1 cellular context compared by ENCODE assay signal in genomic region chr1:117059678-117060440, GRCh38.
A peak's percentile ranks its signal among the peaks of the same experiment; 100 is the strongest.
TF ChIP-seq lines count a peak whose summit lies in the region.

TSS of gene TTF2 (plus strand) at chr1:117060326. CDS start at chr1:117060347, 21 bp downstream.

TF ChIP-seq in HepG2, 621 proteins besides CTCF, POLR2A, EP300 and RAD21 (continued from another document and continues in another):
- TF ChIP-seq ZNF646 (CRISPR knock-in tag; IDR thresholded peaks at IDR 0.05) (no peak), RBAK (CRISPR knock-in tag; IDR thresholded peaks at IDR 0.05) (no peak), ZXDC (CRISPR knock-in tag; IDR thresholded peaks at IDR 0.05) (no peak), TOE1 (CRISPR knock-in tag; IDR thresholded peaks at IDR 0.05) (no peak), TMF1 (CRISPR knock-in tag; IDR thresholded peaks at IDR 0.05; ENCODE audit: low read depth) (no peak), ZNF460 (CRISPR knock-in tag; IDR thresholded peaks at IDR 0.05; ENCODE audit: borderline replicate concordance) (no peak), ZNF607 (CRISPR knock-in tag; IDR thresholded peaks at IDR 0.05; ENCODE audit: borderline replicate concordance) (no peak), ZNF629 (CRISPR knock-in tag; conservative IDR thresholded peaks at IDR 0.05) (no peak), ZSCAN22 (CRISPR knock-in tag; IDR thresholded peaks at IDR 0.05) (no peak), ZNF121 (CRISPR knock-in tag; IDR thresholded peaks at IDR 0.05) (no peak), RERE (CRISPR knock-in tag; IDR thresholded peaks at IDR 0.05; ENCODE audit: low read depth) (no peak), ZFP62 (CRISPR knock-in tag; IDR thresholded peaks at IDR 0.05) (no peak), LRRFIP1 (CRISPR knock-in tag; conservative IDR thresholded peaks at IDR 0.05) (no peak), KMT2A (CRISPR knock-in tag; IDR thresholded peaks at IDR 0.05) (no peak; the same call in none of the 2 replicates), RARG (CRISPR knock-in tag; IDR thresholded peaks at IDR 0.05; ENCODE audit: low read depth) (no peak), TCF12 (IDR thresholded peaks at IDR 0.05) (no peak), TCF12 (CRISPR knock-in tag; IDR thresholded peaks at IDR 0.05) (no peak), ZNF564 (CRISPR knock-in tag; IDR thresholded peaks at IDR 0.05) (no peak), MBD4 (IDR thresholded peaks at IDR 0.05; ENCODE audit: borderline replicate concordance, low read length) (no peak), ZNF775 (CRISPR knock-in tag; IDR thresholded peaks at IDR 0.05; ENCODE audit: borderline replicate concordance) (no peak), CENPBD1 (CRISPR knock-in tag; IDR thresholded peaks at IDR 0.05; ENCODE audit: borderline replicate concordance, low read depth) (no peak)
- TF ChIP-seq, protein P1, sequence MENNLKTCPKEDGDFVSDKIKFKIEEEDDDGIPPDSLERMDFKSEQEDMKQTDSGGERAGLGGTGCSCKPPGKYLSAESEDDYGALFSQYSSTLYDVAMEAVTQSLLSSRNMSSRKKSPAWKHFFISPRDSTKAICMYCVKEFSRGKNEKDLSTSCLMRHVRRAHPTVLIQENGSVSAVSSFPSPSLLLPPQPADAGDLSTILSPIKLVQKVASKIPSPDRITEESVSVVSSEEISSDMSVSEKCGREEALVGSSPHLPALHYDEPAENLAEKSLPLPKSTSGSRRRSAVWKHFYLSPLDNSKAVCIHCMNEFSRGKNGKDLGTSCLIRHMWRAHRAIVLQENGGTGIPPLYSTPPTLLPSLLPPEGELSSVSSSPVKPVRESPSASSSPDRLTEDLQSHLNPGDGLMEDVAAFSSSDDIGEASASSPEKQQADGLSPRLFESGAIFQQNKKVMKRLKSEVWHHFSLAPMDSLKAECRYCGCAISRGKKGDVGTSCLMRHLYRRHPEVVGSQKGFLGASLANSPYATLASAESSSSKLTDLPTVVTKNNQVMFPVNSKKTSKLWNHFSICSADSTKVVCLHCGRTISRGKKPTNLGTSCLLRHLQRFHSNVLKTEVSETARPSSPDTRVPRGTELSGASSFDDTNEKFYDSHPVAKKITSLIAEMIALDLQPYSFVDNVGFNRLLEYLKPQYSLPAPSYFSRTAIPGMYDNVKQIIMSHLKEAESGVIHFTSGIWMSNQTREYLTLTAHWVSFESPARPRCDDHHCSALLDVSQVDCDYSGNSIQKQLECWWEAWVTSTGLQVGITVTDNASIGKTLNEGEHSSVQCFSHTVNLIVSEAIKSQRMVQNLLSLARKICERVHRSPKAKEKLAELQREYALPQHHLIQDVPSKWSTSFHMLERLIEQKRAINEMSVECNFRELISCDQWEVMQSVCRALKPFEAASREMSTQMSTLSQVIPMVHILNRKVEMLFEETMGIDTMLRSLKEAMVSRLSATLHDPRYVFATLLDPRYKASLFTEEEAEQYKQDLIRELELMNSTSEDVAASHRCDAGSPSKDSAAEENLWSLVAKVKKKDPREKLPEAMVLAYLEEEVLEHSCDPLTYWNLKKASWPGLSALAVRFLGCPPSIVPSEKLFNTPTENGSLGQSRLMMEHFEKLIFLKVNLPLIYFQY (CRISPR knock-in tag; IDR thresholded peaks at IDR 0.05; ENCODE audit: borderline replicate concordance): no peak
- TF ChIP-seq, protein P2, sequence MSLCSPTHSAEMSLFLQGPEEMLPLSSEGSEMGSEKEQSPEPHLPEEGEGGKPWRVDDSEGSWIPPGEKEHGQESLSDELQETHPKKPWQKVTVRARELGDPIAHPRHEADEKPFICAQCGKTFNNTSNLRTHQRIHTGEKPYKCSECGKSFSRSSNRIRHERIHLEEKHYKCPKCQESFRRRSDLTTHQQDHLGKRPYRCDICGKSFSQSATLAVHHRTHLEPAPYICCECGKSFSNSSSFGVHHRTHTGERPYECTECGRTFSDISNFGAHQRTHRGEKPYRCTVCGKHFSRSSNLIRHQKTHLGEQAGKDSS (CRISPR knock-in tag; IDR thresholded peaks at IDR 0.05; ENCODE audit: borderline replicate concordance, low read depth): no peak
- TF ChIP-seq, protein P3, sequence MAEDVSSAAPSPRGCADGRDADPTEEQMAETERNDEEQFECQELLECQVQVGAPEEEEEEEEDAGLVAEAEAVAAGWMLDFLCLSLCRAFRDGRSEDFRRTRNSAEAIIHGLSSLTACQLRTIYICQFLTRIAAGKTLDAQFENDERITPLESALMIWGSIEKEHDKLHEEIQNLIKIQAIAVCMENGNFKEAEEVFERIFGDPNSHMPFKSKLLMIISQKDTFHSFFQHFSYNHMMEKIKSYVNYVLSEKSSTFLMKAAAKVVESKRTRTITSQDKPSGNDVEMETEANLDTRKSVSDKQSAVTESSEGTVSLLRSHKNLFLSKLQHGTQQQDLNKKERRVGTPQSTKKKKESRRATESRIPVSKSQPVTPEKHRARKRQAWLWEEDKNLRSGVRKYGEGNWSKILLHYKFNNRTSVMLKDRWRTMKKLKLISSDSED (CRISPR knock-in tag; IDR thresholded peaks at IDR 0.05): no peak
- TF ChIP-seq, protein P4, sequence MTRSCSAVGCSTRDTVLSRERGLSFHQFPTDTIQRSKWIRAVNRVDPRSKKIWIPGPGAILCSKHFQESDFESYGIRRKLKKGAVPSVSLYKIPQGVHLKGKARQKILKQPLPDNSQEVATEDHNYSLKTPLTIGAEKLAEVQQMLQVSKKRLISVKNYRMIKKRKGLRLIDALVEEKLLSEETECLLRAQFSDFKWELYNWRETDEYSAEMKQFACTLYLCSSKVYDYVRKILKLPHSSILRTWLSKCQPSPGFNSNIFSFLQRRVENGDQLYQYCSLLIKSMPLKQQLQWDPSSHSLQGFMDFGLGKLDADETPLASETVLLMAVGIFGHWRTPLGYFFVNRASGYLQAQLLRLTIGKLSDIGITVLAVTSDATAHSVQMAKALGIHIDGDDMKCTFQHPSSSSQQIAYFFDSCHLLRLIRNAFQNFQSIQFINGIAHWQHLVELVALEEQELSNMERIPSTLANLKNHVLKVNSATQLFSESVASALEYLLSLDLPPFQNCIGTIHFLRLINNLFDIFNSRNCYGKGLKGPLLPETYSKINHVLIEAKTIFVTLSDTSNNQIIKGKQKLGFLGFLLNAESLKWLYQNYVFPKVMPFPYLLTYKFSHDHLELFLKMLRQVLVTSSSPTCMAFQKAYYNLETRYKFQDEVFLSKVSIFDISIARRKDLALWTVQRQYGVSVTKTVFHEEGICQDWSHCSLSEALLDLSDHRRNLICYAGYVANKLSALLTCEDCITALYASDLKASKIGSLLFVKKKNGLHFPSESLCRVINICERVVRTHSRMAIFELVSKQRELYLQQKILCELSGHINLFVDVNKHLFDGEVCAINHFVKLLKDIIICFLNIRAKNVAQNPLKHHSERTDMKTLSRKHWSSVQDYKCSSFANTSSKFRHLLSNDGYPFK (CRISPR knock-in tag; IDR thresholded peaks at IDR 0.05; ENCODE audit: borderline replicate concordance): peak; percentile 45; the same call in 1 of the 2 replicates
